ENCODE assay signal across 10 cellular contexts in genomic region chr7:131633342-131633843, GRCh38.
DNase-seq lines count a peak whose midpoint lies in the region; ATAC-seq and TF ChIP-seq lines count a peak whose summit lies in the region.
"Had no signal": no experiment of that assay in that cellular context is flagged by ENCODE, and none has a peak within 500 bp of the region (broad histone marks: within the 10 kb centered on the region; RNA-seq: fewer than 3 reads in every experiment).

No MANE protein-coding gene starts in this region.

- intact Hi-C loops in A673 (cut with micrococcal nuclease; ENCODE audit: unreplicated experiment): no loop called here

- H3K27me3 ChIP-seq in A673 (replicated peaks; ENCODE audit: insufficient read depth, low read depth, low read length, poor library complexity): no peaks in the 10 kb centered on the region
- H3K27me3 ChIP-seq: BLaER1, ovary had no signal

- BruUV-seq in A673 (replicated peaks; lab: Mats Ljungman, UMichigan): no TSS peak

- no peak for ATAC-seq in HG02798 (IDR thresholded peaks at IDR 0.05; ENCODE audit: poor library complexity, unreplicated experiment)

- peak overlapping the region; percentile 39 for H3K27ac ChIP-seq in A673 (ENCODE audit: low read depth, low read length, poor library complexity, severe bottlenecking)
- no peak overlapping the region for H3K27ac ChIP-seq in substantia nigra (ENCODE audit: low read depth, low read length, poor library complexity, severe bottlenecking)
- H3K27ac ChIP-seq: BLaER1 had no signal

- TF ChIP-seq CTCF in A673 (conservative IDR thresholded peaks at IDR 0.05; ENCODE audit: low read depth, low read length): no peak
- TF ChIP-seq CTCF in choroid plexus epithelial cell (conservative IDR thresholded peaks at IDR 0.05; ENCODE audit: low read depth, low read length): no peak

- peaks cover 12% of the 10 kb centered on the region for H3K4me1 ChIP-seq in A673 (ENCODE audit: insufficient read depth, low read length, poor library complexity, severe bottlenecking)
- H3K4me1 ChIP-seq: BLaER1 had no signal

- H3K4me3 ChIP-seq in A673 (ENCODE audit: low read depth, low read length, poor library complexity, severe bottlenecking) (no peak overlapping the region), choroid plexus epithelial cell (ENCODE audit: low read depth, low read length) (no peak overlapping the region)
- H3K4me3 ChIP-seq: BLaER1, ovary had no signal

- POLR2A ChIA-PET in A673 (lab: Charles Lee; ENCODE audit: low non-redundant PET): no interaction called here

- peak; percentile 79 for DNase-seq in A673 (ENCODE audit: low spot score)
- DNase-seq in LHCN-M2 (ENCODE audit: low read depth): peak; percentile 64
- DNase-seq in choroid plexus epithelial cell (ENCODE audit: low read depth): peak; percentile 76
- peak; percentile 82 for DNase-seq in kidney tubule cell (ENCODE audit: low spot score)
- DNase-seq in iPS-NIHi7 (ENCODE audit: extremely low spot score): no peak
- no peak for DNase-seq in substantia nigra (lab: John Stamatoyannopoulos, UW)
- no peak for DNase-seq in activated CD4-positive, alpha-beta T cell treated with anti-CD3 and anti-CD28 coated beads for 4 hours

- CTCF ChIA-PET in A673 (lab: Charles Lee): no interaction called here

- no peaks in the 10 kb centered on the region for H3K36me3 ChIP-seq in A673 (ENCODE audit: insufficient read depth, low read length, poor library complexity, severe bottlenecking)
- H3K36me3 ChIP-seq: BLaER1, ovary had no signal

- no peaks in the 10 kb centered on the region for H3K9me3 ChIP-seq in A673 (ENCODE audit: low read depth, low read length, poor library complexity, severe bottlenecking)
- H3K9me3 ChIP-seq: BLaER1, ovary had no signal

Comparison
In these comparisons a context has a peak if more than half of its experiments do, and no peak if none do; other contexts are left out.
1. DNase-seq: peak in A673 (single experiment), LHCN-M2 (single experiment), choroid plexus epithelial cell (single experiment) and kidney tubule cell (single experiment); none in iPS-NIHi7 (single experiment), substantia nigra (0 of 49) and activated CD4-positive, alpha-beta T cell treated with anti-CD3 and anti-CD28 coated beads for 4 hours (0 of 2).